Comparison of ENCODE assay signal across 16 cellular contexts in the genomic region with DNA sequence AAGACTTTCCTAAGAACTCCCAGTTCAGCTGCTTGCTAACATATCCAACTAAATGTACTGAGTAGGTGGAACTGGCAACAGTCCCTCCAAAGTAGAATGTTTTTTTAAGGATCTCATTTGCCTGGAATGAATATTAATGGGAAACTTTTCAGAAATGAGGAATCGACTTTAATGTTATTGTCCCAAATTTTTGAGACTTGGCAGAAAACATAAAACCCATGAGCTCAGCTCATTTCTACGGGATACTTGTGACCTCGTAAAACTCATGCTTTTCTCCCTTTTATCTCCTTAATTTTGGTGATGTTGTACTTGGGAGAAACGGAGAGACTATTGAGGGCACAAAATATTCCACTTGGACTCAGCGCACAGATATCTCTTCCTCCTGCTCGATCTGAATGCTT.
DNase-seq lines count a peak whose midpoint lies in the region; ATAC-seq and TF ChIP-seq lines count a peak whose summit lies in the region.
"Had no signal": no experiment of that assay in that cellular context is flagged by ENCODE, and none has a peak within 500 bp of the region (broad histone marks: within the 10 kb centered on the region; RNA-seq: fewer than 3 reads in every experiment).

No MANE protein-coding gene starts in this region.

- no peaks in the 10 kb centered on the region for H4K20me1 ChIP-seq in neural cell (ENCODE audit: insufficient read depth)

- H3K36me3 Mint-ChIP-seq in natural killer cell = no peaks in the 10 kb centered on the region

- DNase-seq in Right ventricle myocardium superior = no peak
- DNase-seq in cardiac septum (ENCODE audit: low spot score) = no peak
- peak; percentile 80 for DNase-seq in fibroblast of mammary gland (ENCODE audit: low read depth)
- no peak for DNase-seq in NCI-H2029 (lab: John Stamatoyannopoulos, UW)
- no peak for DNase-seq in stomach
- no peak for DNase-seq in natural killer cell
- DNase-seq: activated CD4-positive, alpha-beta memory T cell treated with anti-CD3 and anti-CD28 coated beads, Interleukin-2, amount 10 ng/mL, durations not matched to agents 7 days and 5 days; effector memory CD4-positive, alpha-beta T cell; Kasumi-1; NCI-H146; NCI-H510A treated with DMSO at 0.1 percent for 48 hours; PC-3; stimulated activated CD8-positive, alpha-beta memory T cell treated with anti-CD3 and anti-CD28 coated beads, Interleukin-4, amount 100 ng/mL, for 48 hours had no signal

- peak overlapping the region; percentile 9 for H3K4me2 ChIP-seq in neural cell (ENCODE audit: low read length)

- no peak overlapping the region for H3K4me3 Mint-ChIP-seq in natural killer cell
- H3K4me3 Mint-ChIP-seq: activated CD4-positive, alpha-beta memory T cell treated with anti-CD3 and anti-CD28 coated beads, Interleukin-2, amount 10 ng/mL, durations not matched to agents 7 days and 5 days had no signal

- H3K27me3 ChIP-seq in neural cell (ENCODE audit: insufficient read depth, low read depth, low read length) (no peaks in the 10 kb centered on the region), stomach (no peaks in the 10 kb centered on the region)

- TF ChIP-seq RAD21 in neural cell (conservative IDR thresholded peaks at IDR 0.05) = no peak

- H3K27me3 Mint-ChIP-seq in natural killer cell (ENCODE audit: low read depth in 2 of 2) = peaks cover 4 to 26% of the 10 kb centered on the region in 2 donors

- H3K9me3 ChIP-seq in neural cell (ENCODE audit: low read length) = no peaks in the 10 kb centered on the region
- H3K9me3 ChIP-seq in stomach = no peaks in the 10 kb centered on the region

- H3K4me1 ChIP-seq in stomach = peaks cover 0 to 6% (median 0%) of the 10 kb centered on the region in 4 donors

- TF ChIP-seq EP300 in neural cell (conservative IDR thresholded peaks at IDR 0.05; ENCODE audit: poor library complexity, severe bottlenecking) (no peak), stomach (IDR thresholded peaks at IDR 0.05) (no peak)

- peaks cover 14% of the 10 kb centered on the region for H3F3A ChIP-seq in neural cell (ENCODE audit: insufficient read depth, low read length, poor library complexity, severe bottlenecking)

- whole genome bisulfite sequencing in stomach, 5 donors = 54 to 60% (median 57%) methylated on average over 6 of the region's 6 CpGs

- no peaks in the 10 kb centered on the region for H3K4me1 Mint-ChIP-seq in natural killer cell
- H3K4me1 Mint-ChIP-seq: activated CD4-positive, alpha-beta memory T cell treated with anti-CD3 and anti-CD28 coated beads, Interleukin-2, amount 10 ng/mL, durations not matched to agents 7 days and 5 days had no signal

- H3K27ac Mint-ChIP-seq in natural killer cell = no peak overlapping the region
- H3K27ac Mint-ChIP-seq: activated CD4-positive, alpha-beta memory T cell treated with anti-CD3 and anti-CD28 coated beads, Interleukin-2, amount 10 ng/mL, durations not matched to agents 7 days and 5 days had no signal

- no peaks in the 10 kb centered on the region for H3K9me2 ChIP-seq in neural cell (ENCODE audit: insufficient read depth, low read length)

- H3K4me3 ChIP-seq in fibroblast of mammary gland (ENCODE audit: control insufficient read depth, low read depth, low read length) = no peak overlapping the region
- H3K4me3 ChIP-seq in neural cell (ENCODE audit: low read length) = peak overlapping the region; percentile 4
- no peak overlapping the region for H3K4me3 ChIP-seq in stomach

- H3K36me3 ChIP-seq in neural cell (ENCODE audit: insufficient read depth, low read length) = no peaks in the 10 kb centered on the region
- no peaks in the 10 kb centered on the region for H3K36me3 ChIP-seq in stomach

- H2AFZ ChIP-seq in neural cell (ENCODE audit: low read depth, low read length) = no peak overlapping the region

- ATAC-seq in Right ventricle myocardium superior (ENCODE audit: poor library complexity) (peak; percentile 70), HG02973 (IDR thresholded peaks at IDR 0.05; ENCODE audit: unreplicated experiment) (no peak), natural killer cell (no peak)
- ATAC-seq: PC-3, SK-N-SH treated with all-trans-retinoic acid at 6 μM for 48 hours had no signal

- no peak for TF ChIP-seq CTCF in fibroblast of mammary gland (conservative IDR thresholded peaks at IDR 0.05; ENCODE audit: control insufficient read depth, insufficient read depth, low read depth, low read length)
- TF ChIP-seq CTCF in neural cell (IDR thresholded peaks at IDR 0.05; ENCODE audit: poor library complexity, severe bottlenecking) = no peak
- TF ChIP-seq CTCF in stomach (IDR thresholded peaks at IDR 0.05) = no peak
- TF ChIP-seq CTCF in natural killer cell (IDR thresholded peaks at IDR 0.05) = no peak

- H3K79me2 ChIP-seq in neural cell (replicated peaks; ENCODE audit: insufficient read depth, low read length) = peaks cover 10% of the 10 kb centered on the region

- H3K27ac ChIP-seq in neural cell (ENCODE audit: low read length) (peak overlapping the region; percentile 90), stomach (no peak overlapping the region)

- H3K9me3 Mint-ChIP-seq in natural killer cell = no peaks in the 10 kb centered on the region
- H3K9me3 Mint-ChIP-seq: activated CD4-positive, alpha-beta memory T cell treated with anti-CD3 and anti-CD28 coated beads, Interleukin-2, amount 10 ng/mL, durations not matched to agents 7 days and 5 days had no signal

- no peak for TF ChIP-seq POLR2A in stomach (IDR thresholded peaks at IDR 0.05)

- no peak overlapping the region for H3K9ac ChIP-seq in neural cell (ENCODE audit: low read length)

- intact Hi-C loops in Right ventricle myocardium superior (cut with DNase I) (no loop called here), cardiac septum (cut with DNase I) (loop anchor here (10.0 kb wide), 1 partner anchor 292 kb away; a partner anchor contains a TSS), stomach (cut with DNase I; ENCODE audit: low total_unique reads) (no loop called here), natural killer cell (cut with micrococcal nuclease) (no loop called here)

TF ChIP-seq in neural cell, 6 proteins besides CTCF, POLR2A, EP300 and RAD21:
- TF ChIP-seq POLR2AphosphoS5 (IDR thresholded peaks at IDR 0.05) (no peak), TAF1 (IDR thresholded peaks at IDR 0.05; ENCODE audit: low read depth) (no peak), MXI1 (conservative IDR thresholded peaks at IDR 0.05; ENCODE audit: poor library complexity, severe bottlenecking) (no peak), EZH2 (IDR thresholded peaks at IDR 0.05; ENCODE audit: borderline replicate concordance, insufficient read depth, low read length, poor library complexity, severe bottlenecking) (no peak), SMC3 (conservative IDR thresholded peaks at IDR 0.05; ENCODE audit: poor library complexity) (no peak)
- TF ChIP-seq, protein P1, sequence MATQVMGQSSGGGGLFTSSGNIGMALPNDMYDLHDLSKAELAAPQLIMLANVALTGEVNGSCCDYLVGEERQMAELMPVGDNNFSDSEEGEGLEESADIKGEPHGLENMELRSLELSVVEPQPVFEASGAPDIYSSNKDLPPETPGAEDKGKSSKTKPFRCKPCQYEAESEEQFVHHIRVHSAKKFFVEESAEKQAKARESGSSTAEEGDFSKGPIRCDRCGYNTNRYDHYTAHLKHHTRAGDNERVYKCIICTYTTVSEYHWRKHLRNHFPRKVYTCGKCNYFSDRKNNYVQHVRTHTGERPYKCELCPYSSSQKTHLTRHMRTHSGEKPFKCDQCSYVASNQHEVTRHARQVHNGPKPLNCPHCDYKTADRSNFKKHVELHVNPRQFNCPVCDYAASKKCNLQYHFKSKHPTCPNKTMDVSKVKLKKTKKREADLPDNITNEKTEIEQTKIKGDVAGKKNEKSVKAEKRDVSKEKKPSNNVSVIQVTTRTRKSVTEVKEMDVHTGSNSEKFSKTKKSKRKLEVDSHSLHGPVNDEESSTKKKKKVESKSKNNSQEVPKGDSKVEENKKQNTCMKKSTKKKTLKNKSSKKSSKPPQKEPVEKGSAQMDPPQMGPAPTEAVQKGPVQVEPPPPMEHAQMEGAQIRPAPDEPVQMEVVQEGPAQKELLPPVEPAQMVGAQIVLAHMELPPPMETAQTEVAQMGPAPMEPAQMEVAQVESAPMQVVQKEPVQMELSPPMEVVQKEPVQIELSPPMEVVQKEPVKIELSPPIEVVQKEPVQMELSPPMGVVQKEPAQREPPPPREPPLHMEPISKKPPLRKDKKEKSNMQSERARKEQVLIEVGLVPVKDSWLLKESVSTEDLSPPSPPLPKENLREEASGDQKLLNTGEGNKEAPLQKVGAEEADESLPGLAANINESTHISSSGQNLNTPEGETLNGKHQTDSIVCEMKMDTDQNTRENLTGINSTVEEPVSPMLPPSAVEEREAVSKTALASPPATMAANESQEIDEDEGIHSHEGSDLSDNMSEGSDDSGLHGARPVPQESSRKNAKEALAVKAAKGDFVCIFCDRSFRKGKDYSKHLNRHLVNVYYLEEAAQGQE (IDR thresholded peaks at IDR 0.05; ENCODE audit: borderline replicate concordance) = no peak
